ENCODE assay signal across 20 cellular contexts in the genomic region with DNA sequence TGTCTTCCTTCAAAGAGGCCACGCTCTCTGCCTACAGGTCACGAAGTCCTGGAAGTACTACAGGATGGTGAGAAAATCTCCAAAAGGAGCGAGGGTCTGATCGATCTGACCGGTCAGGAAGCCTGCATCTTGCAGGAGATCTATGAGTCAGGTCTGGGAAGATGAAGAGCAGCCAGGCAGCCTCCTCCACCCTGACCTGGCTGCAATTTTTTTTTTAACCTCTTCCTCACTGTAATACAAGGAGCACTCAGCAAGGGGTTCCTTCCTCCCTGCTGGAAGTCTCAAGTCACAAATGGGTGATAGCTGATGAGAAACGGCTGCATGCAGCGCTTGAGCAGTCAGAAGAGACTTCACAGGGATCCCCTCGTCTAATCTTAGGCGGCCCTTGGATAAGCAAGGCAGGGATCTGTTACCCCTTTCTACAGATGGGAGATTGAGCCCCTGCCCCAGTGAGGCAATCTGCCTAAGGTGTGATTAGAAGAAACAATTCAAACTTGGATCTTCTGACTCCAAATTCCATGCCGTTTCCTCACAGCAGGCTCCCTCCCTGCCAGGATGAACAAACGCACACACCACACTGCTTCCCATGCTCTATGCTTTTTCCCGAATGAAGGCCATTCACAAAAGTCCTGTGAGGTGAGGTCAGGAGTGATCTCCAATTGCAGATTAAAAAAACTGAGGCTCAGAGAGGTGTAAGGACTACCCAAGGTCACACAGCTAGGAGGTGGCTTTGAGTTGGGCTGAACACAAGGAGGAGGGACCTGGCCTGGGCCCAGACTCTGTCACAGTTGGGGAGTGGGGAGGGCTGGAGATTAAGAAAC. TPM values are rescaled to one million over a fixed set of nuclear protein-coding genes. Genes with fewer than 3 reads are reported as not detected.
DNase-seq lines count a peak whose midpoint lies in the region; ATAC-seq, FAIRE-seq and TF ChIP-seq lines count a peak whose summit lies in the region.
"Had no signal": no experiment of that assay in that cellular context is flagged by ENCODE, and none has a peak within 500 bp of the region (broad histone marks: within the 10 kb centered on the region; RNA-seq: fewer than 3 reads in every experiment).

No MANE protein-coding gene starts in this region.

- 98% methylated on average over 12 of the region's 12 CpGs for WGBS in HepG2 (ENCODE audit: low lambda C conversion rate)
- WGBS in right lobe of liver (ENCODE audit: insufficient coverage, low coverage, low lambda C conversion rate, missing lambda C conversion rate): 78% methylated on average over 6 of the region's 12 CpGs

- no peak overlapping the region for H2AFZ ChIP-seq in HepG2 (ENCODE audit: low read length)

- H3K4me3 Mint-ChIP-seq in T-helper 17 cell: no peak overlapping the region

- CTCF ChIA-PET in HepG2 (lab: Yijun Ruan, JAX; ENCODE audit: low intra/inter-chr PET ratio, low total read pairs) (no interaction called here), RWPE1 (lab: Yijun Ruan, JAX) (interaction anchor here (0.9 kb wide), 1 partner anchor 129 kb away, joined by 3 read pairs; no protein-coding TSS in a partner anchor)

- no peak overlapping the region for H3K27ac Mint-ChIP-seq in T-helper 17 cell
- H3K27ac Mint-ChIP-seq: activated T-helper 2 cell treated with anti-CD3 and anti-CD28 coated beads, Interferon-gamma antibody, Interleukin-2, Interleukin-4, amounts not matched to agents 10 μg/mL and 5 μg/mL and 100 μg/mL, durations not matched to agents 14 hours and 24 hours and 36 hours; CD14-positive monocyte had no signal

- DNase-seq in HepG2 (ENCODE audit: low spot score) (no peak), right lobe of liver (no peak), RWPE1 (ENCODE audit: low spot score) (no peak), left kidney (ENCODE audit: low read depth, low spot score) (peak; percentile 65), pons (ENCODE audit: low spot score) (no peak), T-helper 17 cell (no peak)
- DNase-seq: heart right ventricle, NCI-H1092, NCI-H2029, sigmoid colon, T-helper 9 cell had no signal

- no peak for ATAC-seq in HepG2
- no peak for ATAC-seq in right lobe of liver
- no peak for ATAC-seq in esophagus mucosa
- no peak for ATAC-seq in GM21360 (IDR thresholded peaks at IDR 0.05; ENCODE audit: unreplicated experiment)
- ATAC-seq in T-helper 17 cell: no peak
- ATAC-seq: heart right ventricle had no signal

- TF ChIP-seq POLR2A in HepG2 (IDR thresholded peaks at IDR 0.05; ENCODE audit: insufficient read depth in 1 of 2, low read depth in 2 of 2, low read length in 2 of 2) (no peak), right lobe of liver (IDR thresholded peaks at IDR 0.05) (no peak)

- H3K9me3 ChIP-seq in HepG2 (ENCODE audit: low read length) (no peaks in the 10 kb centered on the region), right lobe of liver (no peaks in the 10 kb centered on the region), T-helper 17 cell (ENCODE audit: control insufficient read depth, low read length, poor library complexity, severe bottlenecking) (no peaks in the 10 kb centered on the region)
- H3K9me3 ChIP-seq: heart right ventricle, sigmoid colon had no signal

- POLR2A ChIA-PET in HepG2 (lab: Yijun Ruan, JAX): no interaction called here
- POLR2A ChIA-PET in RWPE1 (lab: Yijun Ruan, JAX; ENCODE audit: low non-redundant PET): no interaction called here

- intact Hi-C loops in HepG2 (cut with micrococcal nuclease; ENCODE audit: unreplicated experiment): no loop called here
- intact Hi-C loops in right lobe of liver (cut with DNase I): no loop called here

- H3K27me3 ChIP-seq in HepG2 (ENCODE audit: control insufficient read depth in 1 of 2, insufficient read depth in 2 of 2, low read length in 2 of 2): no peaks in the 10 kb centered on the region
- no peaks in the 10 kb centered on the region for H3K27me3 ChIP-seq in right lobe of liver
- H3K27me3 ChIP-seq: cardiac muscle cell, heart right ventricle, sigmoid colon had no signal

- H3K36me3 ChIP-seq in HepG2 (replicated peaks in 1 of 2; ENCODE audit: control insufficient read depth in 1 of 2, insufficient read depth in 2 of 2, low read length in 2 of 2) (peaks cover 5 to 18% of the 10 kb centered on the region in 2 experiments; a peak in 4 of 5 replicates), right lobe of liver (peaks cover 0 to 61% (median 27%) of the 10 kb centered on the region in 4 donors)
- H3K36me3 ChIP-seq: cardiac muscle cell had no signal

- H3K27ac ChIP-seq in HepG2 (ENCODE audit: extremely low read length, insufficient read depth, low read length): no peak overlapping the region
- no peak overlapping the region for H3K27ac ChIP-seq in right lobe of liver
- peak overlapping the region; percentile 19; the same call in 1 of the 2 replicates for H3K27ac ChIP-seq in RWPE1
- H3K27ac ChIP-seq: cardiac muscle cell, heart right ventricle, sigmoid colon had no signal

- H3K79me2 ChIP-seq in HepG2 (ENCODE audit: insufficient read depth, low read length): no peaks in the 10 kb centered on the region

- TF ChIP-seq EP300 in HepG2 (IDR thresholded peaks at IDR 0.05; ENCODE audit: low read depth in 2 of 2, low read length in 2 of 2) (no peak), HepG2 (CRISPR knock-in tag; IDR thresholded peaks at IDR 0.05; ENCODE audit: borderline replicate concordance) (no peak)

- FAIRE-seq in HepG2 (lab: Jason Lieb, UNC): no peak
- FAIRE-seq: GM12891, GM19239, islet of Langerhans had no signal

- no peak overlapping the region for H3K9ac ChIP-seq in HepG2 (ENCODE audit: insufficient read depth, low read depth, low read length)

- H3K27me3 Mint-ChIP-seq in T-helper 17 cell: no peaks in the 10 kb centered on the region

- H3K4me1 ChIP-seq in HepG2 (ENCODE audit: insufficient read depth, low read length): peaks cover 2% of the 10 kb centered on the region; the same call in 1 of the 2 replicates
- no peaks in the 10 kb centered on the region for H3K4me1 ChIP-seq in right lobe of liver
- H3K4me1 ChIP-seq: sigmoid colon had no signal

- H3K4me3 ChIP-seq in HepG2 (replicated peaks in 1 of 3; ENCODE audit: insufficient read depth in 1 of 3, low read depth in 2 of 3, low read length in 3 of 3) (no peak overlapping the region), right lobe of liver (no peak overlapping the region)
- H3K4me3 ChIP-seq: cardiac muscle cell, heart right ventricle, lung, sigmoid colon had no signal

- no peaks in the 10 kb centered on the region for H4K20me1 ChIP-seq in HepG2 (ENCODE audit: insufficient read depth, low read length)

- H3K4me2 ChIP-seq in HepG2 (ENCODE audit: low read depth, low read length): no peak overlapping the region

- BruUV-seq in HepG2 (replicated peaks; lab: Mats Ljungman, UMichigan): no TSS peak

- TF ChIP-seq CTCF in HepG2 (CRISPR knock-in tag; IDR thresholded peaks at IDR 0.05): no peak
- no peak for TF ChIP-seq CTCF in right lobe of liver (IDR thresholded peaks at IDR 0.05)
- no peak for TF ChIP-seq CTCF in RWPE1 (conservative IDR thresholded peaks at IDR 0.05; ENCODE audit: low read depth)

- peaks cover 5% of the 10 kb centered on the region for H3K36me3 Mint-ChIP-seq in T-helper 17 cell (ENCODE audit: low read depth)

- H3K4me1 Mint-ChIP-seq in T-helper 17 cell: no peaks in the 10 kb centered on the region
- H3K4me1 Mint-ChIP-seq: CD14-positive monocyte had no signal

- no peak for TF ChIP-seq RAD21 in HepG2 (CRISPR knock-in tag; IDR thresholded peaks at IDR 0.05)

- in situ Hi-C loops in HepG2 (cut with HindIII; ENCODE audit: extremely low pct_ligation_motif_present, low pct_unique_long_range_greater_than_20kb): loop anchor here (25.0 kb wide), 1 partner anchor 245 kb away; no protein-coding TSS in a partner anchor

TF ChIP-seq in HepG2, 621 proteins besides CTCF, POLR2A, EP300 and RAD21:
- peak; percentile 47 for TF ChIP-seq ZNF768 (CRISPR knock-in tag; IDR thresholded peaks at IDR 0.05)
- TF ChIP-seq, protein P1, sequence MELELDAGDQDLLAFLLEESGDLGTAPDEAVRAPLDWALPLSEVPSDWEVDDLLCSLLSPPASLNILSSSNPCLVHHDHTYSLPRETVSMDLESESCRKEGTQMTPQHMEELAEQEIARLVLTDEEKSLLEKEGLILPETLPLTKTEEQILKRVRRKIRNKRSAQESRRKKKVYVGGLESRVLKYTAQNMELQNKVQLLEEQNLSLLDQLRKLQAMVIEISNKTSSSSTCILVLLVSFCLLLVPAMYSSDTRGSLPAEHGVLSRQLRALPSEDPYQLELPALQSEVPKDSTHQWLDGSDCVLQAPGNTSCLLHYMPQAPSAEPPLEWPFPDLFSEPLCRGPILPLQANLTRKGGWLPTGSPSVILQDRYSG (CRISPR knock-in tag; IDR thresholded peaks at IDR 0.05): no peak

RNA-seq across cellular contexts. Expression of a gene that starts 48.3 kb away (rescaled TPM):
- 11.1 and 21.2 TPM in 2 replicates for total RNA-seq in HepG2 (2016; rRNA removed; fragmentation: Illumina TruSeq; extraction: Trizol)
- 3.1 and 4.6 TPM in 2 replicates for total RNA-seq in HepG2 (2016; cell fraction: cytosol; rRNA removed; fragmentation: Illumina TruSeq; extraction: Trizol; ENCODE audit: low read depth)
- 8.0 and 21.1 TPM in 2 replicates for total RNA-seq in HepG2 (2016; cell fraction: insoluble cytoplasmic fraction; rRNA removed; fragmentation: Illumina TruSeq; extraction: Trizol)
- total RNA-seq in HepG2 (2016; cell fraction: membrane; rRNA removed; fragmentation: Illumina TruSeq; extraction: Trizol): 5.2 and 6.6 TPM in 2 replicates
- 18.9 and 25.8 TPM in 2 replicates for total RNA-seq in HepG2 (2016; cell fraction: nucleus; rRNA removed; fragmentation: Illumina TruSeq; extraction: Trizol)
- 13.5 and 17.0 TPM in 2 replicates for polyA plus RNA-seq in HepG2 (2011; rRNA removed)
- 7.9 and 8.8 TPM in 2 replicates for polyA plus RNA-seq in HepG2 (2011; cell fraction: cytosol; rRNA removed)
- polyA plus RNA-seq in HepG2 (2011; cell fraction: nucleus; rRNA removed): 20.3 and 20.8 TPM in 2 replicates
- 23.5 and 24.3 TPM in 2 replicates for polyA plus RNA-seq in HepG2 (2012)
- 1.8 TPM in 2 replicates for polyA plus RNA-seq in HepG2 (2016; cell fraction: cytosol; fragmentation: Illumina TruSeq; extraction: Trizol; ENCODE audit: low read depth)
- polyA plus RNA-seq in HepG2 (2016; cell fraction: insoluble cytoplasmic fraction; fragmentation: Illumina TruSeq; extraction: Trizol; ENCODE audit: low read depth): 8.3 and 10.9 TPM in 2 replicates
- 2.8 and 3.4 TPM in 2 replicates for polyA plus RNA-seq in HepG2 (2016; cell fraction: membrane; fragmentation: Illumina TruSeq; extraction: Trizol; ENCODE audit: low read depth)
- polyA plus RNA-seq in HepG2 (2016; cell fraction: nucleus; fragmentation: Illumina TruSeq; extraction: Trizol; ENCODE audit: insufficient read depth, low read depth): 36.4 and 38.3 TPM in 2 replicates
- 34.0 and 41.6 TPM in 2 replicates for polyA minus RNA-seq in HepG2 (2011; rRNA and poly(A)+ RNA removed; ENCODE audit: low replicate concordance)
- 9.9 and 11.8 TPM in 2 replicates for polyA minus RNA-seq in HepG2 (2011; cell fraction: cytosol; rRNA and poly(A)+ RNA removed)
- polyA minus RNA-seq in HepG2 (2011; cell fraction: nucleus; rRNA and poly(A)+ RNA removed): 11.3 and 11.4 TPM in 2 replicates
- total RNA-seq in right lobe of liver: 10 to 100 TPM; 39.7 to 61.3 (median 43.8) TPM
- 18.2 TPM for total RNA-seq in esophagus mucosa
- total RNA-seq in T-helper 17 cell: 100 to 1,000 TPM; 116 to 117 TPM
